ENCODE assay signal across 1 cellular context in the genomic region with DNA sequence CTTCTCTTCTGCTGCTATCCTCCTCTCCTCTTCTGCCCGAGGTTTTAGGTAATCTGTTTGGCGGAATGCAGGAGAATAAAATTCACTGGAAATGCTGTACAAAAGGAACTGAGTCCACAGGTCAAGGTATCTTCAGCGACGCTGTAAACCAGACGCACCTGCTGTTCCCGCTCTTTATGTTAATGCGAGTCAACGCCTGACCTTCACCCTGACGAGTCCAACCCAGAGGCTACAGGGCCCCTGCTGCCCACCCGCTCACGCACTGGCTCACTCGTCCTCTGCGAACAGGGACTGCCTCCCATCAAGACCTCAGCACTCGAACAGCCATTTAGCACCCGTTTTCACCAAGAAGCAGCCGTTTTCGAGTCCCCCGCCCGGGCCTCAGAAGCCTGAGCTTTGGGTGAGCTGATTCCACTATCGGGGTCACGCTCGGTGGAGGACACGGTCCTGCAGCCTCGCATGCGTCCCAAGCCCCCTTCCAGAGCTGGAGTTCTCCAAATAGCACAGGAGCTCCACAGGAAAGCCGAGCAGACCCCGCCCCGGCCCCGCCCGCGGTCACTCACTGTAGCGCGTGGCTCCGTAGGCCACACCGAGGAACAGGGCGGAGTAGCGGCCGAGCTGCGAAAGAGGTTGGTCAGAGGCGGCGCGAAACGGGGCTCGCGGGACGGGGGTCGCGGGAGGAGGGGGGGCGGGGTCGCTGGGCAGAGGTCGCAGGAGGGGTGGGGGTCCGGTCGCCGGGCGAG.
TF ChIP-seq lines count a peak whose summit lies in the region.

No MANE protein-coding gene starts in this region.

TF ChIP-seq in HepG2, 621 proteins besides CTCF, POLR2A, EP300 and RAD21 (continued from another document and continues in another):
- TF ChIP-seq, protein P1, sequence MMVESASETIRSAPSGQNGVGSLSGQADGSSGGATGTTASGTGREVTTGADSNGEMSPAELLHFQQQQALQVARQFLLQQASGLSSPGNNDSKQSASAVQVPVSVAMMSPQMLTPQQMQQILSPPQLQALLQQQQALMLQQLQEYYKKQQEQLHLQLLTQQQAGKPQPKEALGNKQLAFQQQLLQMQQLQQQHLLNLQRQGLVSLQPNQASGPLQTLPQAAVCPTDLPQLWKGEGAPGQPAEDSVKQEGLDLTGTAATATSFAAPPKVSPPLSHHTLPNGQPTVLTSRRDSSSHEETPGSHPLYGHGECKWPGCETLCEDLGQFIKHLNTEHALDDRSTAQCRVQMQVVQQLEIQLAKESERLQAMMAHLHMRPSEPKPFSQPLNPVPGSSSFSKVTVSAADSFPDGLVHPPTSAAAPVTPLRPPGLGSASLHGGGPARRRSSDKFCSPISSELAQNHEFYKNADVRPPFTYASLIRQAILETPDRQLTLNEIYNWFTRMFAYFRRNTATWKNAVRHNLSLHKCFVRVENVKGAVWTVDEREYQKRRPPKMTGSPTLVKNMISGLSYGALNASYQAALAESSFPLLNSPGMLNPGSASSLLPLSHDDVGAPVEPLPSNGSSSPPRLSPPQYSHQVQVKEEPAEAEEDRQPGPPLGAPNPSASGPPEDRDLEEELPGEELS (CRISPR knock-in tag; IDR thresholded peaks at IDR 0.05), result 0 out of 2 replicates have a peak, but pooled peaks have one; percentile 13
- TF ChIP-seq, protein P2, sequence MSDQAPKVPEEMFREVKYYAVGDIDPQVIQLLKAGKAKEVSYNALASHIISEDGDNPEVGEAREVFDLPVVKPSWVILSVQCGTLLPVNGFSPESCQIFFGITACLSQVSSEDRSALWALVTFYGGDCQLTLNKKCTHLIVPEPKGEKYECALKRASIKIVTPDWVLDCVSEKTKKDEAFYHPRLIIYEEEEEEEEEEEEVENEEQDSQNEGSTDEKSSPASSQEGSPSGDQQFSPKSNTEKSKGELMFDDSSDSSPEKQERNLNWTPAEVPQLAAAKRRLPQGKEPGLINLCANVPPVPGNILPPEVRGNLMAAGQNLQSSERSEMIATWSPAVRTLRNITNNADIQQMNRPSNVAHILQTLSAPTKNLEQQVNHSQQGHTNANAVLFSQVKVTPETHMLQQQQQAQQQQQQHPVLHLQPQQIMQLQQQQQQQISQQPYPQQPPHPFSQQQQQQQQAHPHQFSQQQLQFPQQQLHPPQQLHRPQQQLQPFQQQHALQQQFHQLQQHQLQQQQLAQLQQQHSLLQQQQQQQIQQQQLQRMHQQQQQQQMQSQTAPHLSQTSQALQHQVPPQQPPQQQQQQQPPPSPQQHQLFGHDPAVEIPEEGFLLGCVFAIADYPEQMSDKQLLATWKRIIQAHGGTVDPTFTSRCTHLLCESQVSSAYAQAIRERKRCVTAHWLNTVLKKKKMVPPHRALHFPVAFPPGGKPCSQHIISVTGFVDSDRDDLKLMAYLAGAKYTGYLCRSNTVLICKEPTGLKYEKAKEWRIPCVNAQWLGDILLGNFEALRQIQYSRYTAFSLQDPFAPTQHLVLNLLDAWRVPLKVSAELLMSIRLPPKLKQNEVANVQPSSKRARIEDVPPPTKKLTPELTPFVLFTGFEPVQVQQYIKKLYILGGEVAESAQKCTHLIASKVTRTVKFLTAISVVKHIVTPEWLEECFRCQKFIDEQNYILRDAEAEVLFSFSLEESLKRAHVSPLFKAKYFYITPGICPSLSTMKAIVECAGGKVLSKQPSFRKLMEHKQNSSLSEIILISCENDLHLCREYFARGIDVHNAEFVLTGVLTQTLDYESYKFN (CRISPR knock-in tag; conservative IDR thresholded peaks at IDR 0.05), result peak; percentile 51; the same call in 1 of the 2 replicates
- TF ChIP-seq FOXP1 (IDR thresholded peaks at IDR 0.05) (no peak), FOXP1 (CRISPR knock-in tag; IDR thresholded peaks at IDR 0.05) (no peak), ZNF510 (CRISPR knock-in tag; IDR thresholded peaks at IDR 0.05; ENCODE audit: low read depth) (0 out of 2 replicates have a peak, but pooled peaks have one; percentile 26), ZNF790 (CRISPR knock-in tag; IDR thresholded peaks at IDR 0.05; ENCODE audit: borderline replicate concordance) (peak; percentile 7; the same call in 1 of the 2 replicates), GATA4 (IDR thresholded peaks at IDR 0.05; ENCODE audit: borderline replicate concordance, low read depth) (no peak), ZNF563 (CRISPR knock-in tag; IDR thresholded peaks at IDR 0.05) (0 out of 2 replicates have a peak, but pooled peaks have one; percentile 22), AGO2 (optimal IDR thresholded peaks at IDR 0.05; ENCODE audit: low read depth, low read length) (peak; percentile 56), PCBP2 (optimal IDR thresholded peaks at IDR 0.05; ENCODE audit: low read depth, low read length, poor library complexity, severe bottlenecking) (no peak), TRIM24 (CRISPR knock-in tag; IDR thresholded peaks at IDR 0.05) (no peak), ZNF775 (CRISPR knock-in tag; IDR thresholded peaks at IDR 0.05; ENCODE audit: borderline replicate concordance) (no peak), TOPORS (CRISPR knock-in tag; IDR thresholded peaks at IDR 0.05) (peak; percentile 26; the same call in 1 of the 2 replicates), POLR2G (IDR thresholded peaks at IDR 0.05; ENCODE audit: low read depth, low read length) (no peak), SATB2 (CRISPR knock-in tag; IDR thresholded peaks at IDR 0.05) (no peak), ELF3 (CRISPR knock-in tag; IDR thresholded peaks at IDR 0.05) (no peak), RBAK (CRISPR knock-in tag; IDR thresholded peaks at IDR 0.05) (no peak), ZNF598 (CRISPR knock-in tag; IDR thresholded peaks at IDR 0.05; ENCODE audit: borderline replicate concordance) (no peak), NBN (conservative IDR thresholded peaks at IDR 0.05) (no peak), ZNF501 (CRISPR knock-in tag; IDR thresholded peaks at IDR 0.05) (peak; percentile 53; the same call in 1 of the 2 replicates), HOXA3 (CRISPR knock-in tag; IDR thresholded peaks at IDR 0.05) (no peak; the same call in 1 of the 2 replicates), ZNF670 (CRISPR knock-in tag; IDR thresholded peaks at IDR 0.05; ENCODE audit: borderline replicate concordance) (no peak), CCAR2 (optimal IDR thresholded peaks at IDR 0.05; ENCODE audit: low read depth, low read length) (no peak), AHR (CRISPR knock-in tag; IDR thresholded peaks at IDR 0.05) (no peak), TARDBP (CRISPR knock-in tag; IDR thresholded peaks at IDR 0.05) (peak; percentile 5; the same call in 1 of the 2 replicates), ZNF136 (CRISPR knock-in tag; IDR thresholded peaks at IDR 0.05; ENCODE audit: low read depth) (0 out of 2 replicates have a peak, but pooled peaks have one; percentile 11), RARA (CRISPR knock-in tag; IDR thresholded peaks at IDR 0.05) (peak; percentile 66), EHMT2 (IDR thresholded peaks at IDR 0.05; ENCODE audit: borderline replicate concordance, low read depth, low read length) (no peak)
- TF ChIP-seq, protein P3, sequence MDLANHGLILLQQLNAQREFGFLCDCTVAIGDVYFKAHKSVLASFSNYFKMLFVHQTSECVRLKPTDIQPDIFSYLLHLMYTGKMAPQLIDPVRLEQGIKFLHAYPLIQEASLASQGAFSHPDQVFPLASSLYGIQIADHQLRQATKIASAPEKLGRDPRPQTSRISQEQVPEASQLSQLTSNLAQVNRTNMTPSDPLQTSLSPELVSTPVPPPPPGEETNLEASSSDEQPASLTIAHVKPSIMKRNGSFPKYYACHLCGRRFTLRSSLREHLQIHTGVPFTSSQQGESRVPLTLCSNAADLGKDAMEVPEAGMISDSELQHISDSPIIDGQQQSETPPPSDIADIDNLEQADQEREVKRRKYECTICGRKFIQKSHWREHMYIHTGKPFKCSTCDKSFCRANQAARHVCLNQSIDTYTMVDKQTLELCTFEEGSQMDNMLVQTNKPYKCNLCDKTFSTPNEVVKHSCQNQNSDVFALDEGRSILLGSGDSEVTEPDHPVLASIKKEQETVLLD (CRISPR knock-in tag; IDR thresholded peaks at IDR 0.05; ENCODE audit: low read depth), result peak; percentile 56; the same call in 1 of the 2 replicates
- TF ChIP-seq, protein P4, sequence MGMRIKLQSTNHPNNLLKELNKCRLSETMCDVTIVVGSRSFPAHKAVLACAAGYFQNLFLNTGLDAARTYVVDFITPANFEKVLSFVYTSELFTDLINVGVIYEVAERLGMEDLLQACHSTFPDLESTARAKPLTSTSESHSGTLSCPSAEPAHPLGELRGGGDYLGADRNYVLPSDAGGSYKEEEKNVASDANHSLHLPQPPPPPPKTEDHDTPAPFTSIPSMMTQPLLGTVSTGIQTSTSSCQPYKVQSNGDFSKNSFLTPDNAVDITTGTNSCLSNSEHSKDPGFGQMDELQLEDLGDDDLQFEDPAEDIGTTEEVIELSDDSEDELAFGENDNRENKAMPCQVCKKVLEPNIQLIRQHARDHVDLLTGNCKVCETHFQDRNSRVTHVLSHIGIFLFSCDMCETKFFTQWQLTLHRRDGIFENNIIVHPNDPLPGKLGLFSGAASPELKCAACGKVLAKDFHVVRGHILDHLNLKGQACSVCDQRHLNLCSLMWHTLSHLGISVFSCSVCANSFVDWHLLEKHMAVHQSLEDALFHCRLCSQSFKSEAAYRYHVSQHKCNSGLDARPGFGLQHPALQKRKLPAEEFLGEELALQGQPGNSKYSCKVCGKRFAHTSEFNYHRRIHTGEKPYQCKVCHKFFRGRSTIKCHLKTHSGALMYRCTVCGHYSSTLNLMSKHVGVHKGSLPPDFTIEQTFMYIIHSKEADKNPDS (CRISPR knock-in tag; IDR thresholded peaks at IDR 0.05), result 0 out of 2 replicates have a peak, but pooled peaks have one; percentile 42
- TF ChIP-seq, protein P5, sequence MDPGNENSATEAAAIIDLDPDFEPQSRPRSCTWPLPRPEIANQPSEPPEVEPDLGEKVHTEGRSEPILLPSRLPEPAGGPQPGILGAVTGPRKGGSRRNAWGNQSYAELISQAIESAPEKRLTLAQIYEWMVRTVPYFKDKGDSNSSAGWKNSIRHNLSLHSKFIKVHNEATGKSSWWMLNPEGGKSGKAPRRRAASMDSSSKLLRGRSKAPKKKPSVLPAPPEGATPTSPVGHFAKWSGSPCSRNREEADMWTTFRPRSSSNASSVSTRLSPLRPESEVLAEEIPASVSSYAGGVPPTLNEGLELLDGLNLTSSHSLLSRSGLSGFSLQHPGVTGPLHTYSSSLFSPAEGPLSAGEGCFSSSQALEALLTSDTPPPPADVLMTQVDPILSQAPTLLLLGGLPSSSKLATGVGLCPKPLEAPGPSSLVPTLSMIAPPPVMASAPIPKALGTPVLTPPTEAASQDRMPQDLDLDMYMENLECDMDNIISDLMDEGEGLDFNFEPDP (CRISPR knock-in tag; conservative IDR thresholded peaks at IDR 0.05), result 0 out of 2 replicates have a peak, but pooled peaks have one; percentile 79
- TF ChIP-seq, protein P6, sequence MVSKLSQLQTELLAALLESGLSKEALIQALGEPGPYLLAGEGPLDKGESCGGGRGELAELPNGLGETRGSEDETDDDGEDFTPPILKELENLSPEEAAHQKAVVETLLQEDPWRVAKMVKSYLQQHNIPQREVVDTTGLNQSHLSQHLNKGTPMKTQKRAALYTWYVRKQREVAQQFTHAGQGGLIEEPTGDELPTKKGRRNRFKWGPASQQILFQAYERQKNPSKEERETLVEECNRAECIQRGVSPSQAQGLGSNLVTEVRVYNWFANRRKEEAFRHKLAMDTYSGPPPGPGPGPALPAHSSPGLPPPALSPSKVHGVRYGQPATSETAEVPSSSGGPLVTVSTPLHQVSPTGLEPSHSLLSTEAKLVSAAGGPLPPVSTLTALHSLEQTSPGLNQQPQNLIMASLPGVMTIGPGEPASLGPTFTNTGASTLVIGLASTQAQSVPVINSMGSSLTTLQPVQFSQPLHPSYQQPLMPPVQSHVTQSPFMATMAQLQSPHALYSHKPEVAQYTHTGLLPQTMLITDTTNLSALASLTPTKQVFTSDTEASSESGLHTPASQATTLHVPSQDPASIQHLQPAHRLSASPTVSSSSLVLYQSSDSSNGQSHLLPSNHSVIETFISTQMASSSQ (IDR thresholded peaks at IDR 0.05; ENCODE audit: low read depth), result no peak
- TF ChIP-seq, protein P6 (CRISPR knock-in tag; IDR thresholded peaks at IDR 0.05; ENCODE audit: borderline replicate concordance), result peak; percentile 17; the same call in 1 of the 2 replicates
- TF ChIP-seq, protein P7, sequence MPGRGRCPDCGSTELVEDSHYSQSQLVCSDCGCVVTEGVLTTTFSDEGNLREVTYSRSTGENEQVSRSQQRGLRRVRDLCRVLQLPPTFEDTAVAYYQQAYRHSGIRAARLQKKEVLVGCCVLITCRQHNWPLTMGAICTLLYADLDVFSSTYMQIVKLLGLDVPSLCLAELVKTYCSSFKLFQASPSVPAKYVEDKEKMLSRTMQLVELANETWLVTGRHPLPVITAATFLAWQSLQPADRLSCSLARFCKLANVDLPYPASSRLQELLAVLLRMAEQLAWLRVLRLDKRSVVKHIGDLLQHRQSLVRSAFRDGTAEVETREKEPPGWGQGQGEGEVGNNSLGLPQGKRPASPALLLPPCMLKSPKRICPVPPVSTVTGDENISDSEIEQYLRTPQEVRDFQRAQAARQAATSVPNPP (CRISPR knock-in tag; IDR thresholded peaks at IDR 0.05), result peak; percentile 28; the same call in 1 of the 2 replicates
- TF ChIP-seq, protein P8, sequence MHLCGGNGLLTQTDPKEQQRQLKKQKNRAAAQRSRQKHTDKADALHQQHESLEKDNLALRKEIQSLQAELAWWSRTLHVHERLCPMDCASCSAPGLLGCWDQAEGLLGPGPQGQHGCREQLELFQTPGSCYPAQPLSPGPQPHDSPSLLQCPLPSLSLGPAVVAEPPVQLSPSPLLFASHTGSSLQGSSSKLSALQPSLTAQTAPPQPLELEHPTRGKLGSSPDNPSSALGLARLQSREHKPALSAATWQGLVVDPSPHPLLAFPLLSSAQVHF (CRISPR knock-in tag; IDR thresholded peaks at IDR 0.05), result peak; percentile 71; the same call in 1 of the 2 replicates
- TF ChIP-seq, protein P9, sequence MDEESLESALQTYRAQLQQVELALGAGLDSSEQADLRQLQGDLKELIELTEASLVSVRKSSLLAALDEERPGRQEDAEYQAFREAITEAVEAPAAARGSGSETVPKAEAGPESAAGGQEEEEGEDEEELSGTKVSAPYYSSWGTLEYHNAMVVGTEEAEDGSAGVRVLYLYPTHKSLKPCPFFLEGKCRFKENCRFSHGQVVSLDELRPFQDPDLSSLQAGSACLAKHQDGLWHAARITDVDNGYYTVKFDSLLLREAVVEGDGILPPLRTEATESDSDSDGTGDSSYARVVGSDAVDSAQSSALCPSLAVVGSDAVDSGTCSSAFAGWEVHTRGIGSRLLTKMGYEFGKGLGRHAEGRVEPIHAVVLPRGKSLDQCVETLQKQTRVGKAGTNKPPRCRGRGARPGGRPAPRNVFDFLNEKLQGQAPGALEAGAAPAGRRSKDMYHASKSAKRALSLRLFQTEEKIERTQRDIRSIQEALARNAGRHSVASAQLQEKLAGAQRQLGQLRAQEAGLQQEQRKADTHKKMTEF (CRISPR knock-in tag; IDR thresholded peaks at IDR 0.05), result no peak
- TF ChIP-seq, protein P10, sequence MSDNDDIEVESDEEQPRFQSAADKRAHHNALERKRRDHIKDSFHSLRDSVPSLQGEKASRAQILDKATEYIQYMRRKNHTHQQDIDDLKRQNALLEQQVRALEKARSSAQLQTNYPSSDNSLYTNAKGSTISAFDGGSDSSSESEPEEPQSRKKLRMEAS (IDR thresholded peaks at IDR 0.05), result no peak
